Comparison of ENCODE assay signal across 12 cellular contexts in genomic region chr15:48385431-48385830, GRCh38. TPM values are rescaled to one million over a fixed set of nuclear protein-coding genes. Genes with fewer than 3 reads are reported as not detected.
DNase-seq lines count a peak whose midpoint lies in the region; ATAC-seq and TF ChIP-seq lines count a peak whose summit lies in the region.
"Had no signal": no experiment of that assay in that cellular context is flagged by ENCODE, and none has a peak within 500 bp of the region (broad histone marks: within the 10 kb centered on the region; RNA-seq: fewer than 3 reads in every experiment).

No MANE protein-coding gene starts in this region.

- no peak for TF ChIP-seq CTCF in suprapubic skin (IDR thresholded peaks at IDR 0.05)
- TF ChIP-seq CTCF in mucosa of descending colon (IDR thresholded peaks at IDR 0.05): no peak

- TF ChIP-seq POLR2A in suprapubic skin (IDR thresholded peaks at IDR 0.05): no peak

- intact Hi-C loops in mucosa of descending colon (cut with DNase I, micrococcal nuclease): no loop called here

- DNase-seq in H4 (ENCODE audit: low spot score): peak; percentile 48
- peak; percentile 40 for DNase-seq in amniotic epithelial cell (ENCODE audit: low read depth)
- DNase-seq in fibroblast of the conjunctiva (ENCODE audit: low read depth): peak; percentile 90
- DNase-seq in suprapubic skin (ENCODE audit: low spot score in 2 of 2): peak in 1 of 2 donors; percentile 67
- DNase-seq in mucosa of descending colon: no peak
- DNase-seq: activated CD4-positive, CD25-positive, alpha-beta regulatory T cell treated with anti-CD3 and anti-CD28 coated beads, Interleukin-2, amount 50 U/mL, for 72 hours; activated T-cell treated with anti-CD3 and anti-CD28 coated beads, Interleukin-2, amount 50 U/mL, for 48 hours; naive thymus-derived CD4-positive, alpha-beta T cell; NCI-H187 treated with DMSO at 0.1 percent for 48 hours had no signal

- H3K9me3 ChIP-seq in suprapubic skin (no peaks in the 10 kb centered on the region), mucosa of descending colon (no peaks in the 10 kb centered on the region)

- no peaks in the 10 kb centered on the region for H3K27me3 ChIP-seq in suprapubic skin

- H3K36me3 ChIP-seq in suprapubic skin: no peaks in the 10 kb centered on the region
- H3K36me3 ChIP-seq in mucosa of descending colon (ENCODE audit: low read depth): no peaks in the 10 kb centered on the region
- H3K36me3 ChIP-seq: cardiac muscle cell had no signal

- no peak overlapping the region for H3K4me3 ChIP-seq in suprapubic skin
- H3K4me3 ChIP-seq in mucosa of descending colon: no peak overlapping the region
- H3K4me3 ChIP-seq: cardiac muscle cell had no signal

- ATAC-seq in GM18868 (IDR thresholded peaks at IDR 0.05; ENCODE audit: unreplicated experiment) (no peak), HG02610 (IDR thresholded peaks at IDR 0.05; ENCODE audit: unreplicated experiment) (no peak), mucosa of descending colon (no peak)
- ATAC-seq: naive thymus-derived CD4-positive, alpha-beta T cell had no signal

- no peak for TF ChIP-seq EP300 in suprapubic skin (IDR thresholded peaks at IDR 0.05)

- peak overlapping the region; percentile 73 for H3K27ac ChIP-seq in suprapubic skin
- H3K27ac ChIP-seq: cardiac muscle cell had no signal

- peaks cover 27% of the 10 kb centered on the region for H3K4me1 ChIP-seq in suprapubic skin
- H3K4me1 ChIP-seq in mucosa of descending colon (ENCODE audit: low read depth): no peaks in the 10 kb centered on the region

- WGBS in suprapubic skin: no CpG with 5 or more reads among the region's 1 CpG

RNA-seq across cellular contexts. Expression of gene DUT, which starts 54.2 kb away (rescaled TPM):
- 103 and 132 TPM in 2 replicates for total RNA-seq in H4 (2014; rRNA removed; shearing (Covaris generic))
- 10 to 100 TPM; 49.3 to 69.4 (median 64.2) TPM for total RNA-seq in suprapubic skin
- total RNA-seq in mucosa of descending colon: 10 to 100 TPM; 46.3 to 81.6 (median 69.4) TPM

Comparison
In these comparisons a context has a peak if more than half of its experiments do, and no peak if none do; other contexts are left out.
1. DNase-seq: peak in H4 (single experiment), amniotic epithelial cell (single experiment) and fibroblast of the conjunctiva (single experiment); none in mucosa of descending colon (0 of 3).